In the genomic region with DNA sequence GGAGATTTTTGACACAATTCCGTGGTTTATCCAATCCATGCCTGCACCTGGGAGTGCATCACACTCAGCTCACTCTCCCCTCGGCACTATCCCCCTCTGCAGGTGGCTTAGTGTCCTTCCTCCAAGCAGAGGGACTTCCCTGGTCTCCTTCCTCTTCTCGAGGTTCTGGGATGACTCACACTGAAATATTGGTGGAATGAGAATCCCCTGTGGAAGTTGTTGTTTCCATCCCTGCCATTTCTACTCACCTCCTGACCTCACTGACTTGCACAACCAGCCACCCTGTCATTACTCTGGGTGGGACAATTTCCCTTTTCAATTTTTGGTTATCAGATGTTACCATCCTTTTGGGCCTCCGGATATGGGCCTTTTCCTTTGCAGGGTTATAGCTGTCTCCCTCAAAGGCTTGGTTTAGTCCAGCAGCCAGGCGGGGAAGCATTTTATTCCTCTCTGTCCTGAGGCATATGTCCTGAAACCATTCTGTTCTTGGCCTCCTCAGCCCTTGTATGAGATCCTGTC, we compare ENCODE assay signal across 10 cellular contexts. TPM values are rescaled to one million over a fixed set of nuclear protein-coding genes. Genes with fewer than 3 reads are reported as not detected.
A peak's percentile ranks its signal among the peaks of the same experiment; 100 is the strongest.
DNase-seq lines count a peak whose midpoint lies in the region; ATAC-seq, FAIRE-seq and TF ChIP-seq lines count a peak whose summit lies in the region.
"Had no signal": no experiment of that assay in that cellular context is flagged by ENCODE, and none has a peak within 500 bp of the region (broad histone marks: within the 10 kb centered on the region; RNA-seq: fewer than 3 reads in every experiment).

No MANE protein-coding gene starts in this region.

- DNase-seq in EH (ENCODE audit: low read depth) = peak; percentile 90
- DNase-seq in SJSA1 (ENCODE audit: low read depth in 1 of 2, low spot score in 2 of 2) = peak; percentile 75 to 85
- DNase-seq in fibroblast of the aortic adventitia (ENCODE audit: low read depth) = peak; percentile 55
- DNase-seq in pancreas = no peak
- no peak for DNase-seq in activated CD4-positive, alpha-beta T cell treated with anti-CD3 and anti-CD28 coated beads, Interleukin-2, amount 50 U/mL, for 4 hours
- no peak for DNase-seq in occipital lobe (lab: John Stamatoyannopoulos, UW)
- DNase-seq in MG63 = no peak
- DNase-seq: colonic mucosa, testis had no signal

- ATAC-seq in pancreas (peak in 3 of 4 donors; percentile 52 to 83 (median 63)), GM21526 (IDR thresholded peaks at IDR 0.05; ENCODE audit: low FRiP score, unreplicated experiment) (no peak)

- no peaks in the 10 kb centered on the region for H3K9me3 ChIP-seq in SJSA1 (replicated peaks)
- no peaks in the 10 kb centered on the region for H3K9me3 ChIP-seq in pancreas
- H3K9me3 ChIP-seq in MG63 = no peaks in the 10 kb centered on the region
- H3K9me3 ChIP-seq: colonic mucosa, testis had no signal

- H3K27me3 ChIP-seq in SJSA1 (replicated peaks) (no peaks in the 10 kb centered on the region), pancreas (no peaks in the 10 kb centered on the region), MG63 (no peaks in the 10 kb centered on the region)
- H3K27me3 ChIP-seq: colonic mucosa, testis had no signal

- H3K36me3 ChIP-seq in SJSA1 (no peaks in the 10 kb centered on the region; the same call in 1 of the 2 replicates), pancreas (no peaks in the 10 kb centered on the region), MG63 (no peaks in the 10 kb centered on the region)
- H3K36me3 ChIP-seq: colonic mucosa had no signal

- H3K4me1 ChIP-seq in SJSA1 (replicated peaks) (peaks cover 19% of the 10 kb centered on the region), pancreas (peaks cover 0 to 7% (median 0%) of the 10 kb centered on the region in 3 donors)
- H3K4me1 ChIP-seq: colonic mucosa, testis had no signal

- TF ChIP-seq CTCF in fibroblast of the aortic adventitia (IDR thresholded peaks at IDR 0.05; ENCODE audit: insufficient read depth, low read length) = peak; percentile 8
- no peak for TF ChIP-seq CTCF in pancreas (IDR thresholded peaks at IDR 0.05)

- WGBS in pancreas, 2 donors = 68 to 72% methylated on average over 5 of the region's 5 CpGs

- FAIRE-seq in pancreas (lab: Jason Lieb, UNC) = no peak

- intact Hi-C loops in pancreas (cut with DNase I) = no loop called here

- H3K27ac ChIP-seq in SJSA1 = peak overlapping the region; percentile 51
- peak overlapping the region in 2 of 4 donors; percentile 10 to 33 for H3K27ac ChIP-seq in pancreas
- H3K27ac ChIP-seq: colonic mucosa, testis had no signal

- no peak overlapping the region for H3K4me3 ChIP-seq in SJSA1
- no peak overlapping the region for H3K4me3 ChIP-seq in fibroblast of the aortic adventitia (ENCODE audit: low read depth, low read length)
- H3K4me3 ChIP-seq in pancreas = no peak overlapping the region
- H3K4me3 ChIP-seq in MG63 = no peak overlapping the region
- H3K4me3 ChIP-seq: colonic mucosa, testis had no signal

RNA-seq across cellular contexts. Expression of a gene that starts 59.9 kb away (rescaled TPM):
- 33.1 and 68.3 TPM in 2 replicates for total RNA-seq in SJSA1 (2014; rRNA removed; shearing (Covaris generic))
- total RNA-seq in fibroblast of the aortic adventitia (ENCODE audit: low replicate concordance) (64.2 and 65.3 TPM in 2 replicates), pancreas (10 to 100 TPM; 14.5 to 30.4 (median 17.1) TPM), occipital lobe (45.4 TPM)
- polyA plus RNA-seq in pancreas = 10 to 100 TPM; 28.7 to 50.7 TPM
- 13.2 and 57.7 TPM in 2 replicates for total RNA-seq in MG63 (2014; rRNA removed; shearing (Covaris generic); ENCODE audit: low replicate concordance)

Comparison
In these comparisons a context has a peak if more than half of its experiments do, and no peak if none do; other contexts are left out.
1. DNase-seq: peak in EH (single experiment), SJSA1 (2 of 2) and fibroblast of the aortic adventitia (single experiment); none in pancreas (0 of 6), activated CD4-positive, alpha-beta T cell treated with anti-CD3 and anti-CD28 coated beads, Interleukin-2, amount 50 U/mL, for 4 hours (0 of 2), occipital lobe (single experiment) and MG63 (single experiment).